1 cellular context compared by ENCODE assay signal in the genomic region with DNA sequence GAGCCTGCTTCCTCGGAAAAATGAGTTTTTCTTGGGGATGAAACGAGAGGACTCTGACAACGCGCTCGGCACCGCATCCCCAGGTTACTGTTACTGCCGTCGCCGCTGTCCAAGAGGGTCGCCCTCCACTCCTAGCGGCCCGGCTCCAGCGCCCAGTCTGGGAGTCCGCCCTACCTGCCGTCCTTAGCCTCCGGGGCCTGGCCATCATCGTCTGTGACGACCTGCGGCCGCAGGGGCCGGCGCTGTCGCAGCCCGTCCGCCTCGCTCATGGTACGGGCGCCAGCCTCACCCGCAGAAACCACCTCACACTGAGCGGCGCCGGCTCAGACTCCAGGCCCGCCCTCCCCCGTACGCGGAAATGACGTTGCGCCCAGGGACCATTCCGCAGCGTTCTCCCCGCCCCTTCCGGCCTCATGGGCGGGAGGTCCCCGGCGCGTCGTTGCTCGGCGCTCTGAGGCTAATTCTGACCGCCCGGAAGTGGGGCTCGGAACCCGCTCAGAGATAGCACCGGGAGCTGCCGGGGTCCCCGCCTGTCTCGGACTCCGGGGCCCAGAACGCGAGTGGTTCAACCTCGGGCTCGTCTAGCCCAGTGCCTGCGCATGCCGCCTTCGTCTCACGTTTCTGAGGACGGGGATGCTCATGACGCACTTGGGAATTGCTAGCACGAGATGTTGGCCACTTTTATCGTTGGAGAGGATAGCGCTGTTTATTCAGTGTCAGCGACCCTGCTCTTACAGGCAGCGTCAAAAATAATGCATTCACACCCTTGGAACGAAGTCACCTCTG.
TF ChIP-seq lines count a peak whose summit lies in the region.

Gene APMAP, minus strand, starts transcription at position 332 of the 786 bp plus-strand sequence. Its CDS starts 63 bp downstream, at position 269.

TF ChIP-seq in HepG2, 621 proteins besides CTCF, POLR2A, EP300 and RAD21 (continued from another document and continues in another):
- TF ChIP-seq ZSCAN20 (CRISPR knock-in tag; IDR thresholded peaks at IDR 0.05; ENCODE audit: borderline replicate concordance) (peak; percentile 90; the same call in 1 of the 2 replicates), ZNF34 (CRISPR knock-in tag; IDR thresholded peaks at IDR 0.05; ENCODE audit: borderline replicate concordance) (no peak; the same call in none of the 2 replicates), ZBTB1 (CRISPR knock-in tag; IDR thresholded peaks at IDR 0.05; ENCODE audit: borderline replicate concordance) (0 out of 2 replicates have a peak, but pooled peaks have one; percentile 1), ZNF33B (CRISPR knock-in tag; IDR thresholded peaks at IDR 0.05) (peak; percentile 97), ZNF572 (CRISPR knock-in tag; IDR thresholded peaks at IDR 0.05) (no peak), CC2D1A (CRISPR knock-in tag; IDR thresholded peaks at IDR 0.05) (no peak), ZNF484 (CRISPR knock-in tag; IDR thresholded peaks at IDR 0.05; ENCODE audit: borderline replicate concordance, low read depth) (no peak), SUZ12 (IDR thresholded peaks at IDR 0.05; ENCODE audit: low read depth, low read length) (no peak), MXD4 (CRISPR knock-in tag; IDR thresholded peaks at IDR 0.05) (peak; percentile 92), MAFF (IDR thresholded peaks at IDR 0.05; ENCODE audit: low read depth, low read length) (no peak), ZNF816 (CRISPR knock-in tag; IDR thresholded peaks at IDR 0.05; ENCODE audit: borderline replicate concordance) (no peak; the same call in 1 of the 2 replicates), NBN (conservative IDR thresholded peaks at IDR 0.05) (no peak), HNF4A (CRISPR knock-in tag; IDR thresholded peaks at IDR 0.05) (peak; percentile 70), ZNF335 (CRISPR knock-in tag; IDR thresholded peaks at IDR 0.05) (peak; percentile 97), ZNF101 (CRISPR knock-in tag; IDR thresholded peaks at IDR 0.05; ENCODE audit: borderline replicate concordance, low read depth) (peak; percentile 83; the same call in 1 of the 2 replicates), HDAC6 (IDR thresholded peaks at IDR 0.05; ENCODE audit: low read depth, low read length) (no peak), CCAR2 (optimal IDR thresholded peaks at IDR 0.05; ENCODE audit: low read depth, low read length) (no peak), ZNF414 (CRISPR knock-in tag; IDR thresholded peaks at IDR 0.05) (peak; percentile 85; the same call in 1 of the 2 replicates), NPAS2 (CRISPR knock-in tag; IDR thresholded peaks at IDR 0.05; ENCODE audit: borderline replicate concordance) (no peak), BRCA1 (CRISPR knock-in tag; IDR thresholded peaks at IDR 0.05) (peak; percentile 98; the same call in 1 of the 2 replicates), KDM3A (CRISPR knock-in tag; IDR thresholded peaks at IDR 0.05; ENCODE audit: low read depth) (peak; percentile 98), ZNF564 (CRISPR knock-in tag; IDR thresholded peaks at IDR 0.05) (peak; percentile 98), ZBTB38 (CRISPR knock-in tag; IDR thresholded peaks at IDR 0.05) (peak; percentile 81), YEATS4 (CRISPR knock-in tag; IDR thresholded peaks at IDR 0.05; ENCODE audit: borderline replicate concordance) (peak; percentile 98), NAIF1 (CRISPR knock-in tag; IDR thresholded peaks at IDR 0.05; ENCODE audit: borderline replicate concordance) (no peak), THAP11 (CRISPR knock-in tag; IDR thresholded peaks at IDR 0.05) (peak; percentile 94), HOXA3 (CRISPR knock-in tag; IDR thresholded peaks at IDR 0.05) (peak; percentile 98), ZNF724P (CRISPR knock-in tag; IDR thresholded peaks at IDR 0.05; ENCODE audit: borderline replicate concordance) (peak; percentile 97; the same call in 1 of the 2 replicates), HHEX (CRISPR knock-in tag; IDR thresholded peaks at IDR 0.05) (no peak; the same call in 1 of the 2 replicates), CEBPG (CRISPR knock-in tag; IDR thresholded peaks at IDR 0.05) (peak; percentile 45; the same call in 1 of the 2 replicates), BATF2 (CRISPR knock-in tag; IDR thresholded peaks at IDR 0.05) (no peak), ZNF17 (CRISPR knock-in tag; IDR thresholded peaks at IDR 0.05) (no peak), HES4 (CRISPR knock-in tag; IDR thresholded peaks at IDR 0.05; ENCODE audit: borderline replicate concordance) (peak; percentile 34; the same call in 1 of the 2 replicates), TEAD3 (CRISPR knock-in tag; optimal IDR thresholded peaks at IDR 0.05; ENCODE audit: borderline replicate concordance) (peak; percentile 88), TCF7L2 (IDR thresholded peaks at IDR 0.05; ENCODE audit: low read depth, low read length) (no peak), ZFAT (CRISPR knock-in tag; conservative IDR thresholded peaks at IDR 0.05) (peak; percentile 88; the same call in 1 of the 2 replicates), SOX5 (CRISPR knock-in tag; IDR thresholded peaks at IDR 0.05; ENCODE audit: borderline replicate concordance) (peak; percentile 63; the same call in 1 of the 2 replicates), ZNF83 (CRISPR knock-in tag; IDR thresholded peaks at IDR 0.05; ENCODE audit: borderline replicate concordance) (no peak; the same call in 1 of the 2 replicates), SNAI1 (CRISPR knock-in tag; IDR thresholded peaks at IDR 0.05; ENCODE audit: borderline replicate concordance) (peak; percentile 97), HMGA1 (CRISPR knock-in tag; conservative IDR thresholded peaks at IDR 0.05) (0 out of 2 replicates have a peak, but pooled peaks have one; percentile 9), ZNF775 (CRISPR knock-in tag; IDR thresholded peaks at IDR 0.05; ENCODE audit: borderline replicate concordance) (peak; percentile 70; the same call in 1 of the 2 replicates), SNRNP70 (IDR thresholded peaks at IDR 0.05; ENCODE audit: low read depth, low read length) (no peak), ZNF614 (CRISPR knock-in tag; IDR thresholded peaks at IDR 0.05; ENCODE audit: borderline replicate concordance) (peak; percentile 93; the same call in 1 of the 2 replicates), CBFB (CRISPR knock-in tag; IDR thresholded peaks at IDR 0.05) (peak; percentile 84; the same call in 1 of the 2 replicates), ZNF383 (CRISPR knock-in tag; IDR thresholded peaks at IDR 0.05; ENCODE audit: borderline replicate concordance) (no peak), TAF1 (CRISPR knock-in tag; IDR thresholded peaks at IDR 0.05) (peak; percentile 99), SPEN (CRISPR knock-in tag; IDR thresholded peaks at IDR 0.05; ENCODE audit: low read depth) (peak; percentile 99), SMARCC2 (IDR thresholded peaks at IDR 0.05) (no peak), TRIM24 (CRISPR knock-in tag; IDR thresholded peaks at IDR 0.05) (no peak), ZNF510 (CRISPR knock-in tag; IDR thresholded peaks at IDR 0.05; ENCODE audit: low read depth) (peak; percentile 94; the same call in 1 of the 2 replicates)
- TF ChIP-seq, protein P1, sequence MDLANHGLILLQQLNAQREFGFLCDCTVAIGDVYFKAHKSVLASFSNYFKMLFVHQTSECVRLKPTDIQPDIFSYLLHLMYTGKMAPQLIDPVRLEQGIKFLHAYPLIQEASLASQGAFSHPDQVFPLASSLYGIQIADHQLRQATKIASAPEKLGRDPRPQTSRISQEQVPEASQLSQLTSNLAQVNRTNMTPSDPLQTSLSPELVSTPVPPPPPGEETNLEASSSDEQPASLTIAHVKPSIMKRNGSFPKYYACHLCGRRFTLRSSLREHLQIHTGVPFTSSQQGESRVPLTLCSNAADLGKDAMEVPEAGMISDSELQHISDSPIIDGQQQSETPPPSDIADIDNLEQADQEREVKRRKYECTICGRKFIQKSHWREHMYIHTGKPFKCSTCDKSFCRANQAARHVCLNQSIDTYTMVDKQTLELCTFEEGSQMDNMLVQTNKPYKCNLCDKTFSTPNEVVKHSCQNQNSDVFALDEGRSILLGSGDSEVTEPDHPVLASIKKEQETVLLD (CRISPR knock-in tag; IDR thresholded peaks at IDR 0.05; ENCODE audit: low read depth), result peak; percentile 80; the same call in 1 of the 2 replicates
- TF ChIP-seq, protein P2, sequence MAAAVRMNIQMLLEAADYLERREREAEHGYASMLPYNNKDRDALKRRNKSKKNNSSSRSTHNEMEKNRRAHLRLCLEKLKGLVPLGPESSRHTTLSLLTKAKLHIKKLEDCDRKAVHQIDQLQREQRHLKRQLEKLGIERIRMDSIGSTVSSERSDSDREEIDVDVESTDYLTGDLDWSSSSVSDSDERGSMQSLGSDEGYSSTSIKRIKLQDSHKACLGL (CRISPR knock-in tag; IDR thresholded peaks at IDR 0.05), result peak; percentile 96; the same call in 1 of the 2 replicates
- TF ChIP-seq, protein P3, sequence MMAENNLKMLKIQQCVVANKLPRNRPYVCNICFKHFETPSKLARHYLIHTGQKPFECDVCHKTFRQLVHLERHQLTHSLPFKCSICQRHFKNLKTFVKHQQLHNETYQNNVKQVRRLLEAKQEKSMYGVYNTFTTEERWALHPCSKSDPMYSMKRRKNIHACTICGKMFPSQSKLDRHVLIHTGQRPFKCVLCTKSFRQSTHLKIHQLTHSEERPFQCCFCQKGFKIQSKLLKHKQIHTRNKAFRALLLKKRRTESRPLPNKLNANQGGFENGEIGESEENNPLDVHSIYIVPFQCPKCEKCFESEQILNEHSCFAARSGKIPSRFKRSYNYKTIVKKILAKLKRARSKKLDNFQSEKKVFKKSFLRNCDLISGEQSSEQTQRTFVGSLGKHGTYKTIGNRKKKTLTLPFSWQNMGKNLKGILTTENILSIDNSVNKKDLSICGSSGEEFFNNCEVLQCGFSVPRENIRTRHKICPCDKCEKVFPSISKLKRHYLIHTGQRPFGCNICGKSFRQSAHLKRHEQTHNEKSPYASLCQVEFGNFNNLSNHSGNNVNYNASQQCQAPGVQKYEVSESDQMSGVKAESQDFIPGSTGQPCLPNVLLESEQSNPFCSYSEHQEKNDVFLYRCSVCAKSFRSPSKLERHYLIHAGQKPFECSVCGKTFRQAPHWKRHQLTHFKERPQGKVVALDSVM (CRISPR knock-in tag; IDR thresholded peaks at IDR 0.05), result peak; percentile 60
- TF ChIP-seq, protein P4, sequence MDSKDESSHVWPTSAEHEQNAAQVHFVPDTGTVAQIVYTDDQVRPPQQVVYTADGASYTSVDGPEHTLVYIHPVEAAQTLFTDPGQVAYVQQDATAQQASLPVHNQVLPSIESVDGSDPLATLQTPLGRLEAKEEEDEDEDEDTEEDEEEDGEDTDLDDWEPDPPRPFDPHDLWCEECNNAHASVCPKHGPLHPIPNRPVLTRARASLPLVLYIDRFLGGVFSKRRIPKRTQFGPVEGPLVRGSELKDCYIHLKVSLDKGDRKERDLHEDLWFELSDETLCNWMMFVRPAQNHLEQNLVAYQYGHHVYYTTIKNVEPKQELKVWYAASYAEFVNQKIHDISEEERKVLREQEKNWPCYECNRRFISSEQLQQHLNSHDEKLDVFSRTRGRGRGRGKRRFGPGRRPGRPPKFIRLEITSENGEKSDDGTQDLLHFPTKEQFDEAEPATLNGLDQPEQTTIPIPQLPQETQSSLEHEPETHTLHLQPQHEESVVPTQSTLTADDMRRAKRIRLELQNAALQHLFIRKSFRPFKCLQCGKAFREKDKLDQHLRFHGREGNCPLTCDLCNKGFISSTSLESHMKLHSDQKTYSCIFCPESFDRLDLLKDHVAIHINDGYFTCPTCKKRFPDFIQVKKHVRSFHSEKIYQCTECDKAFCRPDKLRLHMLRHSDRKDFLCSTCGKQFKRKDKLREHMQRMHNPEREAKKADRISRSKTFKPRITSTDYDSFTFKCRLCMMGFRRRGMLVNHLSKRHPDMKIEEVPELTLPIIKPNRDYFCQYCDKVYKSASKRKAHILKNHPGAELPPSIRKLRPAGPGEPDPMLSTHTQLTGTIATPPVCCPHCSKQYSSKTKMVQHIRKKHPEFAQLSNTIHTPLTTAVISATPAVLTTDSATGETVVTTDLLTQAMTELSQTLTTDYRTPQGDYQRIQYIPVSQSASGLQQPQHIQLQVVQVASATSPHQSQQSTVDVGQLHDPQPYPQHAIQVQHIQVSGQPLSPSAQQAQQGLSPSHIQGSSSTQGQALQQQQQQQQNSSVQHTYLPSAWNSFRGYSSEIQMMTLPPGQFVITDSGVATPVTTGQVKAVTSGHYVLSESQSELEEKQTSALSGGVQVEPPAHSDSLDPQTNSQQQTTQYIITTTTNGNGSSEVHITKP (CRISPR knock-in tag; IDR thresholded peaks at IDR 0.05; ENCODE audit: low read depth), result peak; percentile 62; the same call in 1 of the 2 replicates
